In the genomic region with DNA sequence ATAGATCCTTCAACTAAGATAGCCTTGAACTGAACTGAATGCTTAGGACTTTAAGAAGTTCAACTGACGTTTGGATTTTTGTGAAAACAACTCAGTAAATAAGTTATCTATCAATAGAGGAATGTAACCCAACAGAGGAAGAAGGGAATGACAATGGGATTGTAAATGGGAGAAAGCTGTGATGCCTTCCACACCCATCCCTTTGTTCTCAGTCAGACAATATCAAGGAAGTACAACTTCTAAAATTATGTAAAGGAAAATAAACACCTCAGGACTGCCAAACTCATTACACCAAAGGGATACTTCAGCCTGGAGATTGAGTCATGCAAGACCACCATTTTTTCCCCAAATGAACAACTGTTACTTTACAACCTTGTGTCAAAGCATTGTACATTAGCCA, we compare ENCODE assay signal across 24 cellular contexts. TPM values are rescaled to one million over a fixed set of nuclear protein-coding genes. Genes with fewer than 3 reads are reported as not detected.
"Had no signal": no experiment of that assay in that cellular context is flagged by ENCODE, and none has a peak within 500 bp of the region (broad histone marks: within the 10 kb centered on the region; RNA-seq: fewer than 3 reads in every experiment).

No MANE protein-coding gene starts in this region.

- ATAC-seq: HepG2, Panc1 had no signal

- DNase-seq: IMR-90, Karpas-422, KG1, MM.1S, NCI-H1092 treated with DMSO at 0.1 percent for 48 hours, NCI-H1436, NCI-H187, NCI-H2029, NCI-H2081 treated with DMSO at 0.1 percent for 48 hours, NCI-H2171, NCI-H226, NCI-H446, NCI-H510A, NCI-H524 treated with DMSO at 0.1 percent for 48 hours, NCI-H69, NCI-H774, SHP77, SK-N-SH had no signal

- H3K9me2 ChIP-seq: SK-N-SH had no signal

- H3K27ac ChIP-seq: RWPE1 had no signal

- H3K9me3 ChIP-seq: SK-N-SH had no signal

- H3K4me2 ChIP-seq: SK-N-SH had no signal

- H3K9ac ChIP-seq: SK-N-SH had no signal

RNA-seq across cellular contexts. Expression of a gene that starts 21.1 kb away (rescaled TPM):
- total RNA-seq: HepG2, HT1080, IMR-90, M059J, SK-MEL-5 had no signal
- polyA plus RNA-seq: HepG2, IMR-90, SK-N-SH had no signal

RNA-seq across cellular contexts. Expression of a gene that starts 45.4 kb away (rescaled TPM):
- total RNA-seq: HT1080, IMR-90 had no signal
- polyA plus RNA-seq: IMR-90 had no signal
